1 cellular context compared by ENCODE assay signal in the genomic region with DNA sequence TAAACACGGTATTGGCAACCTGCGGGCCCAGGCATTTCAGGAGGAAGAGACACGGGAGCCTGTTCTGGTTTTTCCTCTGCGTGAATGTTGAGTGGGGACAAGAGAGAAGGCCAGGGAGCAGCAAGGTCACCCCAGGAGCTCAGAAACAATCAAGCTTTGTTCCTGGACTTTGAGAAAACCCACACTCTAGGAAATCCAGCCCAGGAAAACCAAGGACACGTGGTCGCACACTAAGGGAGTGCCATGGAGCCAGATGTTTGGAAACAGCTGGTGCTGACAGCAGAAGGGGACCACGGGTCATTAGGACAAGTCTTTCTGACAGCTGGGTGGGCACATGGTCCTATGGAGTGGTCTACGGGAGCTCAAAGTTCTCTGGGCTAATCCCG.
TF ChIP-seq lines count a peak whose summit lies in the region.

No MANE protein-coding gene starts in this region.

TF ChIP-seq in HepG2, 621 proteins besides CTCF, POLR2A, EP300 and RAD21 (continued from another document and continues in another):
- TF ChIP-seq, protein P1, sequence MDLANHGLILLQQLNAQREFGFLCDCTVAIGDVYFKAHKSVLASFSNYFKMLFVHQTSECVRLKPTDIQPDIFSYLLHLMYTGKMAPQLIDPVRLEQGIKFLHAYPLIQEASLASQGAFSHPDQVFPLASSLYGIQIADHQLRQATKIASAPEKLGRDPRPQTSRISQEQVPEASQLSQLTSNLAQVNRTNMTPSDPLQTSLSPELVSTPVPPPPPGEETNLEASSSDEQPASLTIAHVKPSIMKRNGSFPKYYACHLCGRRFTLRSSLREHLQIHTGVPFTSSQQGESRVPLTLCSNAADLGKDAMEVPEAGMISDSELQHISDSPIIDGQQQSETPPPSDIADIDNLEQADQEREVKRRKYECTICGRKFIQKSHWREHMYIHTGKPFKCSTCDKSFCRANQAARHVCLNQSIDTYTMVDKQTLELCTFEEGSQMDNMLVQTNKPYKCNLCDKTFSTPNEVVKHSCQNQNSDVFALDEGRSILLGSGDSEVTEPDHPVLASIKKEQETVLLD (CRISPR knock-in tag; IDR thresholded peaks at IDR 0.05; ENCODE audit: low read depth) = no peak
- TF ChIP-seq, protein P2, sequence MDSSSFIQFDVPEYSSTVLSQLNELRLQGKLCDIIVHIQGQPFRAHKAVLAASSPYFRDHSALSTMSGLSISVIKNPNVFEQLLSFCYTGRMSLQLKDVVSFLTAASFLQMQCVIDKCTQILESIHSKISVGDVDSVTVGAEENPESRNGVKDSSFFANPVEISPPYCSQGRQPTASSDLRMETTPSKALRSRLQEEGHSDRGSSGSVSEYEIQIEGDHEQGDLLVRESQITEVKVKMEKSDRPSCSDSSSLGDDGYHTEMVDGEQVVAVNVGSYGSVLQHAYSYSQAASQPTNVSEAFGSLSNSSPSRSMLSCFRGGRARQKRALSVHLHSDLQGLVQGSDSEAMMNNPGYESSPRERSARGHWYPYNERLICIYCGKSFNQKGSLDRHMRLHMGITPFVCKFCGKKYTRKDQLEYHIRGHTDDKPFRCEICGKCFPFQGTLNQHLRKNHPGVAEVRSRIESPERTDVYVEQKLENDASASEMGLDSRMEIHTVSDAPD (CRISPR knock-in tag; IDR thresholded peaks at IDR 0.05) = peak; percentile 66; the same call in 1 of the 2 replicates
- TF ChIP-seq, protein P3, sequence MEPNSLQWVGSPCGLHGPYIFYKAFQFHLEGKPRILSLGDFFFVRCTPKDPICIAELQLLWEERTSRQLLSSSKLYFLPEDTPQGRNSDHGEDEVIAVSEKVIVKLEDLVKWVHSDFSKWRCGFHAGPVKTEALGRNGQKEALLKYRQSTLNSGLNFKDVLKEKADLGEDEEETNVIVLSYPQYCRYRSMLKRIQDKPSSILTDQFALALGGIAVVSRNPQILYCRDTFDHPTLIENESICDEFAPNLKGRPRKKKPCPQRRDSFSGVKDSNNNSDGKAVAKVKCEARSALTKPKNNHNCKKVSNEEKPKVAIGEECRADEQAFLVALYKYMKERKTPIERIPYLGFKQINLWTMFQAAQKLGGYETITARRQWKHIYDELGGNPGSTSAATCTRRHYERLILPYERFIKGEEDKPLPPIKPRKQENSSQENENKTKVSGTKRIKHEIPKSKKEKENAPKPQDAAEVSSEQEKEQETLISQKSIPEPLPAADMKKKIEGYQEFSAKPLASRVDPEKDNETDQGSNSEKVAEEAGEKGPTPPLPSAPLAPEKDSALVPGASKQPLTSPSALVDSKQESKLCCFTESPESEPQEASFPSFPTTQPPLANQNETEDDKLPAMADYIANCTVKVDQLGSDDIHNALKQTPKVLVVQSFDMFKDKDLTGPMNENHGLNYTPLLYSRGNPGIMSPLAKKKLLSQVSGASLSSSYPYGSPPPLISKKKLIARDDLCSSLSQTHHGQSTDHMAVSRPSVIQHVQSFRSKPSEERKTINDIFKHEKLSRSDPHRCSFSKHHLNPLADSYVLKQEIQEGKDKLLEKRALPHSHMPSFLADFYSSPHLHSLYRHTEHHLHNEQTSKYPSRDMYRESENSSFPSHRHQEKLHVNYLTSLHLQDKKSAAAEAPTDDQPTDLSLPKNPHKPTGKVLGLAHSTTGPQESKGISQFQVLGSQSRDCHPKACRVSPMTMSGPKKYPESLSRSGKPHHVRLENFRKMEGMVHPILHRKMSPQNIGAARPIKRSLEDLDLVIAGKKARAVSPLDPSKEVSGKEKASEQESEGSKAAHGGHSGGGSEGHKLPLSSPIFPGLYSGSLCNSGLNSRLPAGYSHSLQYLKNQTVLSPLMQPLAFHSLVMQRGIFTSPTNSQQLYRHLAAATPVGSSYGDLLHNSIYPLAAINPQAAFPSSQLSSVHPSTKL (CRISPR knock-in tag; IDR thresholded peaks at IDR 0.05) = peak; percentile 89
- TF ChIP-seq STAG1 (CRISPR knock-in tag; IDR thresholded peaks at IDR 0.05) = 0 out of 2 replicates have a peak, but pooled peaks have one; percentile 5
- no peak for TF ChIP-seq ZFY (CRISPR knock-in tag; IDR thresholded peaks at IDR 0.05)
- TF ChIP-seq JARID2 (CRISPR knock-in tag; IDR thresholded peaks at IDR 0.05; ENCODE audit: insufficient replicate concordance) = no peak
- TF ChIP-seq GATAD2A (CRISPR knock-in tag; IDR thresholded peaks at IDR 0.05) = peak; percentile 94
- TF ChIP-seq, protein P4, sequence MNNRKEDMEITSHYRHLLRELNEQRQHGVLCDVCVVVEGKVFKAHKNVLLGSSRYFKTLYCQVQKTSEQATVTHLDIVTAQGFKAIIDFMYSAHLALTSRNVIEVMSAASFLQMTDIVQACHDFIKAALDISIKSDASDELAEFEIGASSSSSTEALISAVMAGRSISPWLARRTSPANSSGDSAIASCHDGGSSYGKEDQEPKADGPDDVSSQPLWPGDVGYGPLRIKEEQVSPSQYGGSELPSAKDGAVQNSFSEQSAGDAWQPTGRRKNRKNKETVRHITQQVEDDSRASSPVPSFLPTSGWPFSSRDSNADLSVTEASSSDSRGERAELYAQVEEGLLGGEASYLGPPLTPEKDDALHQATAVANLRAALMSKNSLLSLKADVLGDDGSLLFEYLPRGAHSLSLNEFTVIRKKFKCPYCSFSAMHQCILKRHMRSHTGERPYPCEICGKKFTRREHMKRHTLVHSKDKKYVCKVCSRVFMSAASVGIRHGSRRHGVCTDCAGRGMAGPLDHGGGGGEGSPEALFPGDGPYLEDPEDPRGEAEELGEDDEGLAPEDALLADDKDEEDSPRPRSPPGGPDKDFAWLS (CRISPR knock-in tag; IDR thresholded peaks at IDR 0.05; ENCODE audit: borderline replicate concordance) = no peak
- TF ChIP-seq, protein P5, sequence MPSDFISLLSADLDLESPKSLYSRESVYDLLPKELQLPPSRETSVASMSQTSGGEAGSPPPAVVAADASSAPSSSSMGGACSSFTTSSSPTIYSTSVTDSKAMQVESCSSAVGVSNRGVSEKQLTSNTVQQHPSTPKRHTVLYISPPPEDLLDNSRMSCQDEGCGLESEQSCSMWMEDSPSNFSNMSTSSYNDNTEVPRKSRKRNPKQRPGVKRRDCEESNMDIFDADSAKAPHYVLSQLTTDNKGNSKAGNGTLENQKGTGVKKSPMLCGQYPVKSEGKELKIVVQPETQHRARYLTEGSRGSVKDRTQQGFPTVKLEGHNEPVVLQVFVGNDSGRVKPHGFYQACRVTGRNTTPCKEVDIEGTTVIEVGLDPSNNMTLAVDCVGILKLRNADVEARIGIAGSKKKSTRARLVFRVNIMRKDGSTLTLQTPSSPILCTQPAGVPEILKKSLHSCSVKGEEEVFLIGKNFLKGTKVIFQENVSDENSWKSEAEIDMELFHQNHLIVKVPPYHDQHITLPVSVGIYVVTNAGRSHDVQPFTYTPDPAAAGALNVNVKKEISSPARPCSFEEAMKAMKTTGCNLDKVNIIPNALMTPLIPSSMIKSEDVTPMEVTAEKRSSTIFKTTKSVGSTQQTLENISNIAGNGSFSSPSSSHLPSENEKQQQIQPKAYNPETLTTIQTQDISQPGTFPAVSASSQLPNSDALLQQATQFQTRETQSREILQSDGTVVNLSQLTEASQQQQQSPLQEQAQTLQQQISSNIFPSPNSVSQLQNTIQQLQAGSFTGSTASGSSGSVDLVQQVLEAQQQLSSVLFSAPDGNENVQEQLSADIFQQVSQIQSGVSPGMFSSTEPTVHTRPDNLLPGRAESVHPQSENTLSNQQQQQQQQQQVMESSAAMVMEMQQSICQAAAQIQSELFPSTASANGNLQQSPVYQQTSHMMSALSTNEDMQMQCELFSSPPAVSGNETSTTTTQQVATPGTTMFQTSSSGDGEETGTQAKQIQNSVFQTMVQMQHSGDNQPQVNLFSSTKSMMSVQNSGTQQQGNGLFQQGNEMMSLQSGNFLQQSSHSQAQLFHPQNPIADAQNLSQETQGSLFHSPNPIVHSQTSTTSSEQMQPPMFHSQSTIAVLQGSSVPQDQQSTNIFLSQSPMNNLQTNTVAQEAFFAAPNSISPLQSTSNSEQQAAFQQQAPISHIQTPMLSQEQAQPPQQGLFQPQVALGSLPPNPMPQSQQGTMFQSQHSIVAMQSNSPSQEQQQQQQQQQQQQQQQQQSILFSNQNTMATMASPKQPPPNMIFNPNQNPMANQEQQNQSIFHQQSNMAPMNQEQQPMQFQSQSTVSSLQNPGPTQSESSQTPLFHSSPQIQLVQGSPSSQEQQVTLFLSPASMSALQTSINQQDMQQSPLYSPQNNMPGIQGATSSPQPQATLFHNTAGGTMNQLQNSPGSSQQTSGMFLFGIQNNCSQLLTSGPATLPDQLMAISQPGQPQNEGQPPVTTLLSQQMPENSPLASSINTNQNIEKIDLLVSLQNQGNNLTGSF (CRISPR knock-in tag; IDR thresholded peaks at IDR 0.05) = no peak
- no peak for TF ChIP-seq SPEN (CRISPR knock-in tag; IDR thresholded peaks at IDR 0.05; ENCODE audit: low read depth)
- TF ChIP-seq, protein P6, sequence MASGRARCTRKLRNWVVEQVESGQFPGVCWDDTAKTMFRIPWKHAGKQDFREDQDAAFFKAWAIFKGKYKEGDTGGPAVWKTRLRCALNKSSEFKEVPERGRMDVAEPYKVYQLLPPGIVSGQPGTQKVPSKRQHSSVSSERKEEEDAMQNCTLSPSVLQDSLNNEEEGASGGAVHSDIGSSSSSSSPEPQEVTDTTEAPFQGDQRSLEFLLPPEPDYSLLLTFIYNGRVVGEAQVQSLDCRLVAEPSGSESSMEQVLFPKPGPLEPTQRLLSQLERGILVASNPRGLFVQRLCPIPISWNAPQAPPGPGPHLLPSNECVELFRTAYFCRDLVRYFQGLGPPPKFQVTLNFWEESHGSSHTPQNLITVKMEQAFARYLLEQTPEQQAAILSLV (CRISPR knock-in tag; IDR thresholded peaks at IDR 0.05; ENCODE audit: borderline replicate concordance) = no peak
- TF ChIP-seq, protein P7, sequence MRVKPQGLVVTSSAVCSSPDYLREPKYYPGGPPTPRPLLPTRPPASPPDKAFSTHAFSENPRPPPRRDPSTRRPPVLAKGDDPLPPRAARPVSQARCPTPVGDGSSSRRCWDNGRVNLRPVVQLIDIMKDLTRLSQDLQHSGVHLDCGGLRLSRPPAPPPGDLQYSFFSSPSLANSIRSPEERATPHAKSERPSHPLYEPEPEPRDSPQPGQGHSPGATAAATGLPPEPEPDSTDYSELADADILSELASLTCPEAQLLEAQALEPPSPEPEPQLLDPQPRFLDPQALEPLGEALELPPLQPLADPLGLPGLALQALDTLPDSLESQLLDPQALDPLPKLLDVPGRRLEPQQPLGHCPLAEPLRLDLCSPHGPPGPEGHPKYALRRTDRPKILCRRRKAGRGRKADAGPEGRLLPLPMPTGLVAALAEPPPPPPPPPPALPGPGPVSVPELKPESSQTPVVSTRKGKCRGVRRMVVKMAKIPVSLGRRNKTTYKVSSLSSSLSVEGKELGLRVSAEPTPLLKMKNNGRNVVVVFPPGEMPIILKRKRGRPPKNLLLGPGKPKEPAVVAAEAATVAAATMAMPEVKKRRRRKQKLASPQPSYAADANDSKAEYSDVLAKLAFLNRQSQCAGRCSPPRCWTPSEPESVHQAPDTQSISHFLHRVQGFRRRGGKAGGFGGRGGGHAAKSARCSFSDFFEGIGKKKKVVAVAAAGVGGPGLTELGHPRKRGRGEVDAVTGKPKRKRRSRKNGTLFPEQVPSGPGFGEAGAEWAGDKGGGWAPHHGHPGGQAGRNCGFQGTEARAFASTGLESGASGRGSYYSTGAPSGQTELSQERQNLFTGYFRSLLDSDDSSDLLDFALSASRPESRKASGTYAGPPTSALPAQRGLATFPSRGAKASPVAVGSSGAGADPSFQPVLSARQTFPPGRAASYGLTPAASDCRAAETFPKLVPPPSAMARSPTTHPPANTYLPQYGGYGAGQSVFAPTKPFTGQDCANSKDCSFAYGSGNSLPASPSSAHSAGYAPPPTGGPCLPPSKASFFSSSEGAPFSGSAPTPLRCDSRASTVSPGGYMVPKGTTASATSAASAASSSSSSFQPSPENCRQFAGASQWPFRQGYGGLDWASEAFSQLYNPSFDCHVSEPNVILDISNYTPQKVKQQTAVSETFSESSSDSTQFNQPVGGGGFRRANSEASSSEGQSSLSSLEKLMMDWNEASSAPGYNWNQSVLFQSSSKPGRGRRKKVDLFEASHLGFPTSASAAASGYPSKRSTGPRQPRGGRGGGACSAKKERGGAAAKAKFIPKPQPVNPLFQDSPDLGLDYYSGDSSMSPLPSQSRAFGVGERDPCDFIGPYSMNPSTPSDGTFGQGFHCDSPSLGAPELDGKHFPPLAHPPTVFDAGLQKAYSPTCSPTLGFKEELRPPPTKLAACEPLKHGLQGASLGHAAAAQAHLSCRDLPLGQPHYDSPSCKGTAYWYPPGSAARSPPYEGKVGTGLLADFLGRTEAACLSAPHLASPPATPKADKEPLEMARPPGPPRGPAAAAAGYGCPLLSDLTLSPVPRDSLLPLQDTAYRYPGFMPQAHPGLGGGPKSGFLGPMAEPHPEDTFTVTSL (CRISPR knock-in tag; IDR thresholded peaks at IDR 0.05; ENCODE audit: borderline replicate concordance) = peak; percentile 56; the same call in 1 of the 2 replicates
- TF ChIP-seq HOXA5 (CRISPR knock-in tag; IDR thresholded peaks at IDR 0.05) = no peak
- no peak for TF ChIP-seq BRD4 (CRISPR knock-in tag; IDR thresholded peaks at IDR 0.05)
- TF ChIP-seq ZNF780A (CRISPR knock-in tag; IDR thresholded peaks at IDR 0.05) = no peak
- no peak for TF ChIP-seq MTA3 (CRISPR knock-in tag; IDR thresholded peaks at IDR 0.05)
- TF ChIP-seq ZNF570 (CRISPR knock-in tag; IDR thresholded peaks at IDR 0.05; ENCODE audit: borderline replicate concordance) = no peak
- TF ChIP-seq ZNF644 (CRISPR knock-in tag; IDR thresholded peaks at IDR 0.05; ENCODE audit: low read depth) = peak; percentile 50; the same call in 1 of the 2 replicates
- TF ChIP-seq, protein P8, sequence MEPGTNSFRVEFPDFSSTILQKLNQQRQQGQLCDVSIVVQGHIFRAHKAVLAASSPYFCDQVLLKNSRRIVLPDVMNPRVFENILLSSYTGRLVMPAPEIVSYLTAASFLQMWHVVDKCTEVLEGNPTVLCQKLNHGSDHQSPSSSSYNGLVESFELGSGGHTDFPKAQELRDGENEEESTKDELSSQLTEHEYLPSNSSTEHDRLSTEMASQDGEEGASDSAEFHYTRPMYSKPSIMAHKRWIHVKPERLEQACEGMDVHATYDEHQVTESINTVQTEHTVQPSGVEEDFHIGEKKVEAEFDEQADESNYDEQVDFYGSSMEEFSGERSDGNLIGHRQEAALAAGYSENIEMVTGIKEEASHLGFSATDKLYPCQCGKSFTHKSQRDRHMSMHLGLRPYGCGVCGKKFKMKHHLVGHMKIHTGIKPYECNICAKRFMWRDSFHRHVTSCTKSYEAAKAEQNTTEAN (CRISPR knock-in tag; conservative IDR thresholded peaks at IDR 0.05) = no peak
- TF ChIP-seq ASH2L (IDR thresholded peaks at IDR 0.05; ENCODE audit: insufficient read length, low read depth, low read length) = peak; percentile 59
- TF ChIP-seq SKI (IDR thresholded peaks at IDR 0.05; ENCODE audit: partially characterized antibody) = peak; percentile 38
- TF ChIP-seq NFKBIZ (CRISPR knock-in tag; IDR thresholded peaks at IDR 0.05) = 0 out of 2 replicates have a peak, but pooled peaks have one; percentile 24
- TF ChIP-seq HDAC6 (IDR thresholded peaks at IDR 0.05; ENCODE audit: low read depth, low read length) = no peak
- peak; percentile 83 for TF ChIP-seq ELF3 (CRISPR knock-in tag; IDR thresholded peaks at IDR 0.05)
- TF ChIP-seq ZNF292 (CRISPR knock-in tag; IDR thresholded peaks at IDR 0.05; ENCODE audit: borderline replicate concordance, low read depth) = 0 out of 2 replicates have a peak, but pooled peaks have one; percentile 21
- peak; percentile 51 for TF ChIP-seq MED8 (CRISPR knock-in tag; IDR thresholded peaks at IDR 0.05; ENCODE audit: insufficient replicate concordance)
- TF ChIP-seq GATA4 (IDR thresholded peaks at IDR 0.05; ENCODE audit: borderline replicate concordance, low read depth) = no peak
- TF ChIP-seq ZNF3 (CRISPR knock-in tag; IDR thresholded peaks at IDR 0.05) = 0 out of 2 replicates have a peak, but pooled peaks have one; percentile 42
- 0 out of 2 replicates have a peak, but pooled peaks have one; percentile 19 for TF ChIP-seq MTA1 (CRISPR knock-in tag; IDR thresholded peaks at IDR 0.05; ENCODE audit: borderline replicate concordance)
- 0 out of 2 replicates have a peak, but pooled peaks have one; percentile 35 for TF ChIP-seq SNAI1 (CRISPR knock-in tag; IDR thresholded peaks at IDR 0.05; ENCODE audit: borderline replicate concordance)
